ENCODE assay signal across 8 cellular contexts in the genomic region with DNA sequence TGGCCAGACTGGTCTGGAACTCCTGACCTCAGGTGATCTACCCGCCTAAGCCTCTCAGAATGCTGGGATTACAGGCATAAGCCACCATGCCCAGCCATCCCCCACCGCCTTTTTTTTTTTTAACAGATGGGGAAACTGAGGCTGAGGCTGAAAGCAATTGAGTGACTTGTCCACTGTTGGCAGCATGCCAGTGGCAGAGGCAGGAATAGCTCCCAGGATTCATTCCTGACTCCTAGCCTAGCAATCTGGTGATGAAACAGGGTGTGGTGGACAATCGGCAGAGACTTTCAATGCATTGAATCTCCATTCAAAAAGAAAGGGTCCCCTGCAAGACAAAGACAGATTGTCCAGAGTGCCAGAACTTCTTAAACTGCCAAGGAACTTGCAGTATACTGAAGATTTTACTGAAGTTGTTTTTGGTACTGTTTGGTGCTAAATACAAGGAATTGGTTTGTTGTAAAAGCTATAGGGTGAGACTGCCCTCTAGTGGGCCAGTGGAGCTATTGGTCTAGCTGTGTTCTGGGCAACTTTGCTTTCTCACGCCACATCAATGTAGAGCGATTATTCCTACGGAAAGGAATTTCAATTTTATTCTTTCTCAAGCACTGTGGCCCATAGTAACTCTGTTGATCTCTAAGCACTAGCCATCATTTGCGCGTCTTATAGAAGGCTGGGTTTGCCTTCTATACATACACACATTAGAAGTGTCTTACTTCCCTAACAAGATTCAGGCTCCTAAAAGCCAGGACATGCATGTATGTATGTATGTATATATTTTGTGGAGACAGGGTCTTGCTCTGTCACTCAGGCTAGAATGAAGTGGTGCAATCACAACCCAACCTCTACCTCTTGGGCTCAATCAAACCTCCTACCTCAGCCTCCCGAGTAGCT. TPM values are rescaled to one million over a fixed set of nuclear protein-coding genes. Genes with fewer than 3 reads are reported as not detected.
DNase-seq lines count a peak whose midpoint lies in the region; ATAC-seq and TF ChIP-seq lines count a peak whose summit lies in the region.

No MANE protein-coding gene starts in this region.

- peak; percentile 94 for TF ChIP-seq CTCF in 22Rv1 (IDR thresholded peaks at IDR 0.05)
- TF ChIP-seq CTCF in GM12875 (IDR thresholded peaks at IDR 0.05; ENCODE audit: borderline replicate concordance, insufficient read depth, low read depth, low read length), result peak; percentile 89
- no peak for TF ChIP-seq CTCF in activated B cell treated with CpG ODN at 0.5 μM for 24 hours (IDR thresholded peaks at IDR 0.05)

- peak; percentile 78 for DNase-seq in NCI-H2171 treated with DMSO at 0.1 percent for 48 hours (lab: John Stamatoyannopoulos, UW)
- DNase-seq in activated B cell treated with CpG ODN at 0.5 μM for 24 hours, result no peak
- DNase-seq in central memory CD8-positive, alpha-beta T cell (ENCODE audit: low spot score in 2 of 2), result peak; percentile 39 to 43
- DNase-seq in kidney tubule cell (ENCODE audit: low spot score), result peak; percentile 84
- peak; percentile 59 to 61 for DNase-seq in stimulated activated CD4-positive, alpha-beta T cell treated with anti-CD3 and anti-CD28 coated beads, Interleukin-2, amount 100 ng/mL, for 48 hours

- H3K27me3 Mint-ChIP-seq in activated B cell treated with CpG ODN at 0.5 μM for 24 hours, result peaks cover 3% of the 10 kb centered on the region
- peaks cover 9% of the 10 kb centered on the region for H3K27me3 Mint-ChIP-seq in central memory CD8-positive, alpha-beta T cell

- no peak overlapping the region for H3K27ac ChIP-seq in 22Rv1

- ATAC-seq in activated B cell treated with CpG ODN at 0.5 μM for 24 hours (ENCODE audit: low read depth) (peak; percentile 61), GM21367 (IDR thresholded peaks at IDR 0.05; ENCODE audit: unreplicated experiment) (no peak)
- no peak for ATAC-seq in central memory CD8-positive, alpha-beta T cell (replicated peaks; ENCODE audit: extremely low read depth, poor library complexity, severe bottlenecking)

- intact Hi-C loops in activated B cell treated with CpG ODN at 0.5 μM for 24 hours (cut with micrococcal nuclease), result loop anchor here (1.0 kb wide), 4 partner anchors 185 to 1020 kb away; no protein-coding TSS in a partner anchor

- no peaks in the 10 kb centered on the region for H3K4me1 Mint-ChIP-seq in activated B cell treated with CpG ODN at 0.5 μM for 24 hours
- no peaks in the 10 kb centered on the region for H3K4me1 Mint-ChIP-seq in central memory CD8-positive, alpha-beta T cell

- CTCF ChIA-PET in activated B cell treated with CpG ODN at 0.5 μM for 24 hours (lab: Charles Lee), result interaction anchor here (0.6 to 7.1 kb wide), 26 partner anchors 8 to 1021 kb away, joined by 3 to 87 read pairs (median 4); a partner anchor contains a TSS

- H3K36me3 Mint-ChIP-seq in activated B cell treated with CpG ODN at 0.5 μM for 24 hours (ENCODE audit: low read depth), result no peaks in the 10 kb centered on the region
- no peaks in the 10 kb centered on the region for H3K36me3 Mint-ChIP-seq in central memory CD8-positive, alpha-beta T cell (ENCODE audit: insufficient read depth)

- H3K4me3 Mint-ChIP-seq in activated B cell treated with CpG ODN at 0.5 μM for 24 hours, result no peak overlapping the region
- H3K4me3 Mint-ChIP-seq in central memory CD8-positive, alpha-beta T cell, result no peak overlapping the region

- no peak overlapping the region for H3K4me3 ChIP-seq in GM12875 (ENCODE audit: low read depth, low read length)

- no peak overlapping the region for H3K27ac Mint-ChIP-seq in activated B cell treated with CpG ODN at 0.5 μM for 24 hours
- H3K27ac Mint-ChIP-seq in central memory CD8-positive, alpha-beta T cell (ENCODE audit: low read depth), result no peak overlapping the region

- POLR2A ChIA-PET in activated B cell treated with CpG ODN at 0.5 μM for 24 hours (lab: Charles Lee), result no interaction called here

- no peaks in the 10 kb centered on the region for H3K9me3 Mint-ChIP-seq in activated B cell treated with CpG ODN at 0.5 μM for 24 hours
- H3K9me3 Mint-ChIP-seq in central memory CD8-positive, alpha-beta T cell, result no peaks in the 10 kb centered on the region

RNA-seq across cellular contexts. Expression of a gene that starts 21.0 kb away (rescaled TPM):
- total RNA-seq in activated B cell treated with CpG ODN at 0.5 μM for 24 hours, result not detected in 2 replicates

RNA-seq across cellular contexts. Expression of a gene that starts 32.2 kb away (rescaled TPM):
- total RNA-seq in activated B cell treated with CpG ODN at 0.5 μM for 24 hours, result not detected in 2 replicates
